In the genomic region with DNA sequence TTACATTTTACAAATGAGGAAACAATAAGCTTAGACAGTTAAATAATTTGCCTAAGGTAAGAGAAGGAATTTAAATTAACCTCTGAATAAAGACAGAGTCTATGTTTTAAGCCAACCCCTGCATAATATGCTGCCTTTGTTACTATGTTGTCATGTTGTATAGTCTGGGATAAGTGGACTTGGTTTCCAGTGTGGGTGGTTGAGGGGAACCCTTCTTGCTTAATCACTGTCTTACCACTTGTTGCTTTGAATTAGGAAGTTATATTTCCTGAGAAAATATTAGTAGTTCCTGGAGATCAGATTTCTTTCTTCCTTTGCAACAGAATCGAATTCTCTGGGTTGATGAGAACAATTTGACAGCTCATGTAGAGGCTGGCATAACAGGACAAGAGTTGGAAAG, we compare ENCODE assay signal across 27 cellular contexts.
"Had no signal": no experiment of that assay in that cellular context is flagged by ENCODE, and none has a peak within 500 bp of the region (broad histone marks: within the 10 kb centered on the region; RNA-seq: fewer than 3 reads in every experiment).

No MANE protein-coding gene starts in this region.

- H3K27ac ChIP-seq: coronary artery, pancreas, prostate gland, stomach, thyroid gland, upper lobe of left lung, VCaP had no signal

- H3K4me3 ChIP-seq: coronary artery, pancreas, prostate gland, smooth muscle cell, stomach, thyroid gland, upper lobe of left lung had no signal

- ATAC-seq: esophagus mucosa; naive thymus-derived CD4-positive, alpha-beta T cell; pancreas; stimulated activated naive B cell treated with anti-CD40 and anti-IgM and Interleukin-4, amounts not matched to agents 10 μg/mL and 1 μg/mL and 100 μg/mL, for 72 hours had no signal

- H3K4me1 ChIP-seq: pancreas, prostate gland, stomach, thyroid gland, upper lobe of left lung had no signal

- H3K27me3 ChIP-seq: pancreas, stomach, thyroid gland, upper lobe of left lung had no signal

- DNase-seq: activated CD4-positive, alpha-beta T cell treated with anti-CD3 and anti-CD28 coated beads for 4 hours; activated CD4-positive, alpha-beta T cell treated with anti-CD3 and anti-CD28 coated beads, Interleukin-2, amount 50 U/mL, for 48 hours; activated CD8-positive, alpha-beta memory T cell treated with anti-CD3 and anti-CD28 coated beads for 24 hours; activated effector memory CD4-positive, alpha-beta T cell treated with Interleukin-2 at 50 U/mL for 16 hours; activated naive CD4-positive, alpha-beta T cell treated with Interleukin-2 at 50 U/mL for 16 hours; anterior cingulate cortex; cerebellar nuclear complex; foreskin fibroblast; head of caudate nucleus; hippocampal formation; immature natural killer cell; midbrain; naive thymus-derived CD4-positive, alpha-beta T cell; nucleus accumbens; pancreas; stimulated activated CD4-positive, alpha-beta T cell treated with anti-CD3 and anti-CD28 coated beads, Interleukin-1b, Interleukin-23, amount 100 ng/mL, for 48 hours; stimulated activated CD4-positive, alpha-beta T cell treated with anti-CD3 and anti-CD28 coated beads, Interleukin-4, amount 100 ng/mL, for 4 hours; stimulated activated naive B cell treated with anti-CD40 and anti-IgM and Interleukin-4, amounts not matched to agents 10 μg/mL and 1 μg/mL and 100 μg/mL, for 72 hours; stomach; T-helper 2 cell; thyroid gland; upper lobe of left lung had no signal

- H3K9me3 ChIP-seq: pancreas, prostate gland, stomach, thyroid gland, upper lobe of left lung had no signal
